24 cellular contexts compared by ENCODE assay signal in the genomic region with DNA sequence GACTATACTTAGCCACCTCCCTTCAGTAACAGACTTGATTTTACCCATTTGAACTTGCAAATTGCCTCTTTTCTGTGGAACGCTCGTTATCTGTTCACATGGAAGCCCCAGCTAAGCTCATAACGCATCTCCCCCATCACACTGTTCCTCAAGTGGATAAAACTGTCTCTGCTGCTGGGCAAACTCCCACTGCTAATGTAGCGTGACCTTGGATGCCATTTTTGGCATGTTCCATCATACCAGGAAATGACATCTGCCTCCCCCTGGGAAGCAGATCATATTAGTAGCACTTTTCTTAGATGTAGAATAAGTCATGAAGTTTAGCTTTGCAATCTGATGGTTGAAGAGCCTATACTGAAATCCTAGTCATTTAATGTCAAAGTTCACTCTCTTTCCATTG.
DNase-seq lines count a peak whose midpoint lies in the region; ATAC-seq lines count a peak whose summit lies in the region.
"Had no signal": no experiment of that assay in that cellular context is flagged by ENCODE, and none has a peak within 500 bp of the region (broad histone marks: within the 10 kb centered on the region; RNA-seq: fewer than 3 reads in every experiment).

No MANE protein-coding gene starts in this region.

- no peak for ATAC-seq in HG03135 (IDR thresholded peaks at IDR 0.05; ENCODE audit: unreplicated experiment)
- ATAC-seq: HCT116, PC-3, Right ventricle myocardium inferior, T-cell had no signal

- no peaks in the 10 kb centered on the region for H3K9me3 Mint-ChIP-seq in activated CD4-positive, alpha-beta T cell treated with anti-CD3 and anti-CD28 coated beads, Interleukin-2, amount 10 ng/mL, durations not matched to agents 24 days and 14 days

- intact Hi-C loops in activated CD4-positive, alpha-beta T cell treated with anti-CD3 and anti-CD28 coated beads, Interleukin-2, amount 10 ng/mL, durations not matched to agents 24 days and 14 days (cut with micrococcal nuclease): no loop called here

- H3K4me3 Mint-ChIP-seq in activated CD4-positive, alpha-beta T cell treated with anti-CD3 and anti-CD28 coated beads, Interleukin-2, amount 10 ng/mL, durations not matched to agents 24 days and 14 days: no peak overlapping the region
- H3K4me3 Mint-ChIP-seq: B cell, IgD-negative memory B cell, T-cell had no signal

- no peaks in the 10 kb centered on the region for H3K27me3 ChIP-seq in SJCRH30
- H3K27me3 ChIP-seq: SJSA1 had no signal

- peak overlapping the region; percentile 95 for H3K27ac ChIP-seq in SJCRH30
- H3K27ac ChIP-seq: 22Rv1, HL-60, KMS-11, SJSA1 had no signal

- DNase-seq in DMS53 (lab: John Stamatoyannopoulos, UW) (peak; percentile 13), DMS53 treated with DMSO at 0.1 percent for 48 hours (lab: John Stamatoyannopoulos, UW; ENCODE audit: unreplicated experiment) (no peak), NCI-H345 (lab: John Stamatoyannopoulos, UW) (peak; percentile 32), NCI-H345 treated with DMSO at 0.1 percent for 48 hours (lab: John Stamatoyannopoulos, UW; ENCODE audit: unreplicated experiment) (no peak), SJCRH30 (peak; percentile 86 to 91)
- no peak for DNase-seq in activated CD4-positive, alpha-beta T cell treated with anti-CD3 and anti-CD28 coated beads, Interleukin-2, amount 10 ng/mL, durations not matched to agents 24 days and 14 days
- DNase-seq: DMS153, EL, GDM1, MM.1S, NCI-H1436 treated with DMSO at 0.1 percent for 48 hours, NCI-H2029, NCI-H510A, PC-3, T-cell had no signal

- H3K36me3 ChIP-seq in SJCRH30: no peaks in the 10 kb centered on the region
- H3K36me3 ChIP-seq: SJSA1 had no signal

- H3K4me1 ChIP-seq in SJCRH30: peaks cover 23% of the 10 kb centered on the region
- H3K4me1 ChIP-seq: SJSA1 had no signal

- no peaks in the 10 kb centered on the region for H3K9me3 ChIP-seq in SJCRH30 (replicated peaks)
- H3K9me3 ChIP-seq: SJSA1 had no signal

- H3K36me3 Mint-ChIP-seq in activated CD4-positive, alpha-beta T cell treated with anti-CD3 and anti-CD28 coated beads, Interleukin-2, amount 10 ng/mL, durations not matched to agents 24 days and 14 days (ENCODE audit: low read depth): no peaks in the 10 kb centered on the region
- H3K36me3 Mint-ChIP-seq: T-cell had no signal

- H3K4me1 Mint-ChIP-seq in activated CD4-positive, alpha-beta T cell treated with anti-CD3 and anti-CD28 coated beads, Interleukin-2, amount 10 ng/mL, durations not matched to agents 24 days and 14 days: no peaks in the 10 kb centered on the region
- H3K4me1 Mint-ChIP-seq: B cell, IgD-negative memory B cell, T-cell had no signal

- no peaks in the 10 kb centered on the region for H3K27me3 Mint-ChIP-seq in activated CD4-positive, alpha-beta T cell treated with anti-CD3 and anti-CD28 coated beads, Interleukin-2, amount 10 ng/mL, durations not matched to agents 24 days and 14 days

- no peak overlapping the region for H3K4me3 ChIP-seq in SJCRH30
- H3K4me3 ChIP-seq: SJSA1 had no signal

- no peak overlapping the region for H3K27ac Mint-ChIP-seq in activated CD4-positive, alpha-beta T cell treated with anti-CD3 and anti-CD28 coated beads, Interleukin-2, amount 10 ng/mL, durations not matched to agents 24 days and 14 days
- H3K27ac Mint-ChIP-seq: B cell, IgD-negative memory B cell, T-cell had no signal

Comparison
In these comparisons a context has a peak if more than half of its experiments do, and no peak if none do; other contexts are left out.
1. DNase-seq: peak in DMS53 (single experiment), NCI-H345 (single experiment) and SJCRH30 (2 of 2); none in DMS53 treated with DMSO at 0.1 percent for 48 hours (single experiment), NCI-H345 treated with DMSO at 0.1 percent for 48 hours (single experiment) and activated CD4-positive, alpha-beta T cell treated with anti-CD3 and anti-CD28 coated beads, Interleukin-2, amount 10 ng/mL, durations not matched to agents 24 days and 14 days (single experiment).